Comparison of ENCODE assay signal across 19 cellular contexts in genomic region chr4:71231753-71232420, GRCh38.
A peak's percentile ranks its signal among the peaks of the same experiment; 100 is the strongest.
DNase-seq lines count a peak whose midpoint lies in the region; ATAC-seq and TF ChIP-seq lines count a peak whose summit lies in the region.
"Had no signal": no experiment of that assay in that cellular context is flagged by ENCODE, and none has a peak within 500 bp of the region (broad histone marks: within the 10 kb centered on the region; RNA-seq: fewer than 3 reads in every experiment).

No MANE protein-coding gene starts in this region.

- TF ChIP-seq CTCF in heart right ventricle (IDR thresholded peaks at IDR 0.05) = no peak

- H3K4me3 ChIP-seq in heart right ventricle (peak overlapping the region in 4 of 10 donors; percentile 21 to 28 (median 26)), adipocyte (ENCODE audit: low read length) (peak overlapping the region; percentile 34)

- 29 to 39% methylated on average over 4 of the region's 4 CpGs for WGBS in heart right ventricle, 2 donors

- DNase-seq in heart right ventricle (no peak), Right ventricle myocardium inferior (ENCODE audit: missing footprints) (no peak), adipocyte (ENCODE audit: low read depth) (peak; percentile 40), myocyte (ENCODE audit: low read depth) (peak; percentile 72), T-helper 1 cell (no peak), glomerular visceral epithelial cell (ENCODE audit: extremely low spot score) (no peak)
- DNase-seq in activated CD4-positive, CD25-positive, alpha-beta regulatory T cell treated with anti-CD3 and anti-CD28 coated beads, Interleukin-2, amount 50 U/mL, for 72 hours = no peak
- DNase-seq: 8988T; activated CD4-positive, alpha-beta T cell treated with anti-CD3 and anti-CD28 coated beads for 4 hours; activated naive CD4-positive, alpha-beta T cell treated with anti-CD3 and anti-CD28 coated beads, Interleukin-2, amount 50 U/mL, for 16 hours; activated T-cell treated with anti-CD3 and anti-CD28 coated beads, Interleukin-2, amount 50 U/mL, for 72 hours; DND-41; NCI-H2029 treated with DMSO at 0.1 percent for 48 hours; NCI-H774; stimulated activated CD4-positive, alpha-beta T cell treated with anti-CD3 and anti-CD28 coated beads, Interleukin-12 subunit alpha, Interleukin-12 subunit beta, amount 100 ng/mL, for 4 hours; stimulated activated naive CD8-positive, alpha-beta T cell treated with anti-CD3 and anti-CD28 coated beads, Interleukin-15, amount 100 ng/mL, for 72 hours had no signal

- H3K27ac ChIP-seq in heart right ventricle (peak overlapping the region; percentile 5 to 83 (median 76)), temporal lobe (ENCODE audit: low read depth, low read length) (peak overlapping the region; percentile 24)
- H3K27ac ChIP-seq: HL-60, upper lobe of right lung had no signal

- H3K4me1 ChIP-seq in heart right ventricle (peaks cover 0 to 52% (median 31%) of the 10 kb centered on the region in 9 donors), adipocyte (ENCODE audit: control insufficient read depth, insufficient read depth, low read length) (peaks cover 32% of the 10 kb centered on the region)

- ATAC-seq in heart right ventricle = no peak
- ATAC-seq in Right ventricle myocardium inferior = no peak
- ATAC-seq: activated T-cell treated with anti-CD3 and anti-CD28 coated beads, Interleukin-2, amount 50 U/mL, for 72 hours had no signal

- H3K27me3 ChIP-seq in heart right ventricle = no peaks in the 10 kb centered on the region
- H3K27me3 ChIP-seq in adipocyte (replicated peaks; ENCODE audit: control insufficient read depth, insufficient read depth, low read length) = peaks cover 2% of the 10 kb centered on the region
- H3K27me3 ChIP-seq: upper lobe of right lung had no signal

- intact Hi-C loops in heart right ventricle (cut with DNase I) = loop anchor here in 6 of 10 donors (2.0 to 10.0 kb wide), 8 partner anchors 23 to 483 kb away; no protein-coding TSS in a partner anchor
- intact Hi-C loops in Right ventricle myocardium inferior (cut with DNase I) = loop anchor here (2.0 to 10.0 kb wide), 4 partner anchors 29 to 320 kb away; no protein-coding TSS in a partner anchor

- no peaks in the 10 kb centered on the region for H3K36me3 ChIP-seq in heart right ventricle
- H3K36me3 ChIP-seq in adipocyte (ENCODE audit: control insufficient read depth, insufficient read depth, low read length, severe bottlenecking) = no peaks in the 10 kb centered on the region
- H3K36me3 ChIP-seq: upper lobe of right lung had no signal

- H3K9me3 ChIP-seq in heart right ventricle (no peaks in the 10 kb centered on the region), adipocyte (ENCODE audit: control insufficient read depth, low read length) (no peaks in the 10 kb centered on the region)
- H3K9me3 ChIP-seq: upper lobe of right lung had no signal

- H3K9ac ChIP-seq in adipocyte (ENCODE audit: low read length) = peak overlapping the region; percentile 32

Comparison
In these comparisons a context has a peak if more than half of its experiments do, and no peak if none do; other contexts are left out.
1. DNase-seq: peak in adipocyte (single experiment) and myocyte (single experiment); none in heart right ventricle (0 of 2), Right ventricle myocardium inferior (single experiment), T-helper 1 cell (0 of 5), activated CD4-positive, CD25-positive, alpha-beta regulatory T cell treated with anti-CD3 and anti-CD28 coated beads, Interleukin-2, amount 50 U/mL, for 72 hours (single experiment) and glomerular visceral epithelial cell (single experiment).